Comparison of ENCODE assay signal across 1 cellular context in the genomic region with DNA sequence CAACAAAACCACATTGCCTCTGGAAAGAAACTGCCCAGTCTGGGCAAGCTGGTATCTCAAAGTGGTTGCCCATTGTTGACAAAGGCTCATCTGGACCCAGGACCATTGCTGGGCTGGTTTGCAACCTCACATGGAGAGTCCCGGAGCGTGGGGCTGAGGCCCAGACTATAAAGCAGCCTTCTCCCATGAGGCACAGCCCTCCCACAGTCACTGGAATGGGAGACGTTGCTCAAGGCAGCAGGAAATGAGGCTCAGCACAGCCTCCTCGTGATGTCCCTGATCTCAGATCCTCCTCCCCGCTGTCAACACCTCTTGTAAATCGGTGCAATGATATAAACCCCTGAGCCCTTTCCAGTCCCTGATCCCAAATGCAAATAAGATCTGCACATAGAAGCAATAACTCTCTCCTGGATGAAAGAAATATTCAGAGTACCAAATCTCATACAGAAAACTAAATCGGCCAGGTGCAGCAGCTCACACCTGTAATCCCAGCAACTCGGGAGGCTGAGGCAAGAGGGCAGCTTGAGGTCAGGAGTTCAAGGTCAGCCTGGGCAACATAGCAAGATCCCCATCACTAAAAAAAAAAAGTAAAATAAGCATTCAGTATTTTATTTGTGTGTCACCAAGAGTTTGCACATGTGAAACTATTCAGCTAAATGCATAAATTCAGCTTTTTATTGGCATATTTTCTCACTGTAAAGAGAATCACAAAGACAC.
TF ChIP-seq lines count a peak whose summit lies in the region.

No MANE protein-coding gene starts in this region.

TF ChIP-seq in K562, 482 proteins besides CTCF, POLR2A, EP300 and RAD21 (continued from another document):
- TF ChIP-seq, protein P1, sequence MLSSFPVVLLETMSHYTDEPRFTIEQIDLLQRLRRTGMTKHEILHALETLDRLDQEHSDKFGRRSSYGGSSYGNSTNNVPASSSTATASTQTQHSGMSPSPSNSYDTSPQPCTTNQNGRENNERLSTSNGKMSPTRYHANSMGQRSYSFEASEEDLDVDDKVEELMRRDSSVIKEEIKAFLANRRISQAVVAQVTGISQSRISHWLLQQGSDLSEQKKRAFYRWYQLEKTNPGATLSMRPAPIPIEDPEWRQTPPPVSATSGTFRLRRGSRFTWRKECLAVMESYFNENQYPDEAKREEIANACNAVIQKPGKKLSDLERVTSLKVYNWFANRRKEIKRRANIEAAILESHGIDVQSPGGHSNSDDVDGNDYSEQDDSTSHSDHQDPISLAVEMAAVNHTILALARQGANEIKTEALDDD (IDR thresholded peaks at IDR 0.05) = no peak
- TF ChIP-seq ESRRA (IDR thresholded peaks at IDR 0.05; ENCODE audit: borderline replicate concordance, low read depth) = peak; percentile 89
- TF ChIP-seq PCBP2 (IDR thresholded peaks at IDR 0.05; ENCODE audit: low read depth, low read length, poor library complexity, severe bottlenecking) = no peak
- TF ChIP-seq, protein P2, sequence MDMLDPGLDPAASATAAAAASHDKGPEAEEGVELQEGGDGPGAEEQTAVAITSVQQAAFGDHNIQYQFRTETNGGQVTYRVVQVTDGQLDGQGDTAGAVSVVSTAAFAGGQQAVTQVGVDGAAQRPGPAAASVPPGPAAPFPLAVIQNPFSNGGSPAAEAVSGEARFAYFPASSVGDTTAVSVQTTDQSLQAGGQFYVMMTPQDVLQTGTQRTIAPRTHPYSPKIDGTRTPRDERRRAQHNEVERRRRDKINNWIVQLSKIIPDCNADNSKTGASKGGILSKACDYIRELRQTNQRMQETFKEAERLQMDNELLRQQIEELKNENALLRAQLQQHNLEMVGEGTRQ (CRISPR knock-in tag; IDR thresholded peaks at IDR 0.05) = no peak
- no peak for TF ChIP-seq HNRNPUL1 (IDR thresholded peaks at IDR 0.05; ENCODE audit: low read length)
- TF ChIP-seq ZNF134 (CRISPR knock-in tag; conservative IDR thresholded peaks at IDR 0.05) = peak; percentile 84
- no peak for TF ChIP-seq SMARCA4 (IDR thresholded peaks at IDR 0.05)
- TF ChIP-seq ZNF121 (CRISPR knock-in tag; conservative IDR thresholded peaks at IDR 0.05) = peak; percentile 83
- peak; percentile 59 for TF ChIP-seq MEIS2 (IDR thresholded peaks at IDR 0.05; ENCODE audit: partially characterized antibody)
- no peak; a peak in 1 of 4 replicates for TF ChIP-seq FOXA3 (CRISPR knock-in tag; conservative IDR thresholded peaks at IDR 0.05 in 1 of 2, IDR thresholded peaks at IDR 0.05 in 1 of 2)
- no peak for TF ChIP-seq U2AF2 (optimal IDR thresholded peaks at IDR 0.05; ENCODE audit: low read depth, low read length)
- no peak for TF ChIP-seq NFIX (CRISPR knock-in tag; IDR thresholded peaks at IDR 0.05; ENCODE audit: low read depth)
- TF ChIP-seq SMAD4 (CRISPR knock-in tag; conservative IDR thresholded peaks at IDR 0.05) = no peak
- no peak for TF ChIP-seq NR2C2 (CRISPR knock-in tag; IDR thresholded peaks at IDR 0.05)
- 0 out of 2 replicates have a peak, but pooled peaks have one; percentile 25 for TF ChIP-seq NR2C2 (tag; IDR thresholded peaks at IDR 0.05)
- no peak for TF ChIP-seq KLF13 (tag; IDR thresholded peaks at IDR 0.05; ENCODE audit: borderline replicate concordance, low read depth)
- no peak for TF ChIP-seq MTF1 (CRISPR knock-in tag; IDR thresholded peaks at IDR 0.05; ENCODE audit: borderline replicate concordance)
- TF ChIP-seq, protein P3, sequence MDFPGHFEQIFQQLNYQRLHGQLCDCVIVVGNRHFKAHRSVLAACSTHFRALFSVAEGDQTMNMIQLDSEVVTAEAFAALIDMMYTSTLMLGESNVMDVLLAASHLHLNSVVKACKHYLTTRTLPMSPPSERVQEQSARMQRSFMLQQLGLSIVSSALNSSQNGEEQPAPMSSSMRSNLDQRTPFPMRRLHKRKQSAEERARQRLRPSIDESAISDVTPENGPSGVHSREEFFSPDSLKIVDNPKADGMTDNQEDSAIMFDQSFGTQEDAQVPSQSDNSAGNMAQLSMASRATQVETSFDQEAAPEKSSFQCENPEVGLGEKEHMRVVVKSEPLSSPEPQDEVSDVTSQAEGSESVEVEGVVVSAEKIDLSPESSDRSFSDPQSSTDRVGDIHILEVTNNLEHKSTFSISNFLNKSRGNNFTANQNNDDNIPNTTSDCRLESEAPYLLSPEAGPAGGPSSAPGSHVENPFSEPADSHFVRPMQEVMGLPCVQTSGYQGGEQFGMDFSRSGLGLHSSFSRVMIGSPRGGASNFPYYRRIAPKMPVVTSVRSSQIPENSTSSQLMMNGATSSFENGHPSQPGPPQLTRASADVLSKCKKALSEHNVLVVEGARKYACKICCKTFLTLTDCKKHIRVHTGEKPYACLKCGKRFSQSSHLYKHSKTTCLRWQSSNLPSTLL (IDR thresholded peaks at IDR 0.05) = no peak
- TF ChIP-seq, protein P4, sequence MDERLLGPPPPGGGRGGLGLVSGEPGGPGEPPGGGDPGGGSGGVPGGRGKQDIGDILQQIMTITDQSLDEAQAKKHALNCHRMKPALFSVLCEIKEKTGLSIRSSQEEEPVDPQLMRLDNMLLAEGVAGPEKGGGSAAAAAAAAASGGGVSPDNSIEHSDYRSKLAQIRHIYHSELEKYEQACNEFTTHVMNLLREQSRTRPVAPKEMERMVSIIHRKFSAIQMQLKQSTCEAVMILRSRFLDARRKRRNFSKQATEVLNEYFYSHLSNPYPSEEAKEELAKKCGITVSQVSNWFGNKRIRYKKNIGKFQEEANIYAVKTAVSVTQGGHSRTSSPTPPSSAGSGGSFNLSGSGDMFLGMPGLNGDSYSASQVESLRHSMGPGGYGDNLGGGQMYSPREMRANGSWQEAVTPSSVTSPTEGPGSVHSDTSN (CRISPR knock-in tag; IDR thresholded peaks at IDR 0.05; ENCODE audit: low read depth) = no peak
- TF ChIP-seq, protein P4 (tag; conservative IDR thresholded peaks at IDR 0.05; ENCODE audit: low read depth) = peak; percentile 68; the same call in 1 of the 2 replicates
